In the genomic region with DNA sequence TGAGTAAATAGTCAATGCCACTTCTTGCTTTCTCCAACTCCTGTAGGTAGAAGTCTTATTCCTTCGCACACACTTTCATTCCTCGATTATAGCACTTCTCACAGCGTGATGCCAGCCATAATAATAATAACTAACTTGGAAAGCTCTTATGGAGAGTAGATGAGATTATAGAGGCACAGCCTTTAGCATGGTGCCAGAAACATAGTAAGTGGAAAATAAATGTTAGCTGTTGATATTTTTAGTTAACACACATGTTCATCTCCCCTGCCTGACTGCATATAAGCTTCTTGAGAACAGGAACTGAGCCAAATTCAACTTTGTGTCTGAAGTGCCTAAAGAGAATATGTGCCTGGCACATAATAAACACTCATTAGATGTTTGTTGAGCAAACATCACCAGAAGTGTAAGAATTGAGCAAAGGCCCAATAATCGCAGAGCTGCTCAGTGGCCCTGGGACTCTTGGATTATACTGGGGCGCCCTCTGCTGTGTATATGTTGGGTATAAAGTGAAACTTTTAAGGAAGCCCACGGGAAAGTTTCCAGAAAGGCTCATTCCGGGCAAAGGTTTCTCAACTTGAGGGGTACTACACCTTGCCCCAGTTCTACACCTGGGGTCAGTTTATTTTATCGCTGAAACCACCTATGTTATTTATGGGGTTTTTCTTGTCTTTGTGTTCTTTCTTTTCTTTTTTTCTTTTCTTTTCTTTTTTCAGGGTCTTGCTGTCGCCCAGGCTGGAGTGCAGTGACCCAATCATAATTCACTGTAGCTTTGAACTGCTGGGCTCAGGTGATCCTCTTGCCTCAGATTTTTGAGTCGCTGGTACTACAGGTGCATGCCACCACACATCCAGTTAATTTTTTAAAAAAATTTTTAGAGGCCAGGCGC, we compare ENCODE assay signal across 9 cellular contexts. TPM values are rescaled to one million over a fixed set of nuclear protein-coding genes. Genes with fewer than 3 reads are reported as not detected.
DNase-seq lines count a peak whose midpoint lies in the region; ATAC-seq, FAIRE-seq and TF ChIP-seq lines count a peak whose summit lies in the region.
"Had no signal": no experiment of that assay in that cellular context is flagged by ENCODE, and none has a peak within 500 bp of the region (broad histone marks: within the 10 kb centered on the region; RNA-seq: fewer than 3 reads in every experiment).

No MANE protein-coding gene starts in this region.

- no peaks in the 10 kb centered on the region for H3K27me3 Mint-ChIP-seq in nephron progenitor cell (ENCODE audit: low read depth, poor library complexity)

- H3K27ac Mint-ChIP-seq in nephron progenitor cell = no peak overlapping the region
- H3K27ac Mint-ChIP-seq: stimulated activated naive CD8-positive, alpha-beta T cell treated with anti-CD3 and anti-CD28 coated beads, Interleukin-15, Interleukin-2, amounts not matched to agents 100 ng/mL and 50 ng/mL, for 24 hours had no signal

- no peak overlapping the region for H2AFZ ChIP-seq in OCI-LY1 (ENCODE audit: low read length)

- H3K27me3 ChIP-seq in OCI-LY1 (ENCODE audit: insufficient read depth, low read length) (no peaks in the 10 kb centered on the region), esophagus muscularis mucosa (no peaks in the 10 kb centered on the region)

- no peak overlapping the region for H3K9ac ChIP-seq in OCI-LY1 (ENCODE audit: low read length)

- ATAC-seq in GM18870 (IDR thresholded peaks at IDR 0.05; ENCODE audit: unreplicated experiment) = peak; percentile 59

- TF ChIP-seq POLR2A in esophagus muscularis mucosa (IDR thresholded peaks at IDR 0.05; ENCODE audit: low read depth) = no peak

- H3K27ac ChIP-seq in OCI-LY1 (ENCODE audit: low read depth, low read length, poor library complexity, severe bottlenecking) (peak overlapping the region; percentile 16), esophagus muscularis mucosa (replicated peaks in 1 of 4) (no peak overlapping the region)

- H3K4me1 Mint-ChIP-seq in nephron progenitor cell = no peaks in the 10 kb centered on the region

- no peak overlapping the region for H3K4me3 Mint-ChIP-seq in nephron progenitor cell
- H3K4me3 Mint-ChIP-seq: stimulated activated naive CD8-positive, alpha-beta T cell treated with anti-CD3 and anti-CD28 coated beads, Interleukin-15, Interleukin-2, amounts not matched to agents 100 ng/mL and 50 ng/mL, for 24 hours had no signal

- H3K4me2 ChIP-seq in OCI-LY1 (ENCODE audit: low read length) = no peak overlapping the region

- H3K36me3 ChIP-seq in OCI-LY1 (ENCODE audit: insufficient read depth, low read length) = no peaks in the 10 kb centered on the region
- no peaks in the 10 kb centered on the region for H3K36me3 ChIP-seq in esophagus muscularis mucosa

- H4K20me1 ChIP-seq in OCI-LY1 (ENCODE audit: insufficient read depth, low read length) = no peaks in the 10 kb centered on the region

- H3K79me2 ChIP-seq in OCI-LY1 (ENCODE audit: insufficient read depth, low read length) = no peaks in the 10 kb centered on the region

- DNase-seq in AG09309 (ENCODE audit: low read depth) (peak; percentile 5), HTR-8/SVneo (ENCODE audit: insufficient read length, low spot score) (peak; percentile 75), activated T-cell treated with anti-CD3 and anti-CD28 coated beads for 1 hour (ENCODE audit: low read depth) (peak; percentile 40), esophagus muscularis mucosa (ENCODE audit: extremely low spot score) (no peak), nephron progenitor cell (peak; percentile 75), superior temporal gyrus (ENCODE audit: extremely low spot score) (peak; percentile 88)

- H3F3A ChIP-seq in OCI-LY1 (ENCODE audit: insufficient read depth, low read length) = no peaks in the 10 kb centered on the region

- no peaks in the 10 kb centered on the region for H3K9me2 ChIP-seq in OCI-LY1 (ENCODE audit: low read depth, low read length)

- peak; percentile 26 for FAIRE-seq in HTR-8/SVneo (lab: Jason Lieb, UNC)

- H3K9me3 ChIP-seq in OCI-LY1 (ENCODE audit: low read length) = no peaks in the 10 kb centered on the region
- H3K9me3 ChIP-seq in esophagus muscularis mucosa = no peaks in the 10 kb centered on the region

- no peaks in the 10 kb centered on the region for H3K36me3 Mint-ChIP-seq in nephron progenitor cell (ENCODE audit: low read depth)

- WGBS in esophagus muscularis mucosa = 49% methylated on average over 11 of the region's 11 CpGs

- TF ChIP-seq EP300 in esophagus muscularis mucosa (IDR thresholded peaks at IDR 0.05) = no peak

- TF ChIP-seq CTCF in AG09309 (IDR thresholded peaks at IDR 0.05; ENCODE audit: control insufficient read depth, insufficient read depth, low read depth, low read length, missing control alignments) (peak; percentile 68), OCI-LY1 (IDR thresholded peaks at IDR 0.05; ENCODE audit: low read length) (peak; percentile 71), esophagus muscularis mucosa (IDR thresholded peaks at IDR 0.05) (peak; percentile 59 to 65 (median 59)), nephron progenitor cell (IDR thresholded peaks at IDR 0.05) (peak; percentile 68)

- intact Hi-C loops in esophagus muscularis mucosa (cut with DNase I) = loop anchor here (2.0 to 5.0 kb wide), 2 partner anchors 113 to 127 kb away; no protein-coding TSS in a partner anchor

- H3K4me1 ChIP-seq in OCI-LY1 (ENCODE audit: insufficient read depth, low read length, severe bottlenecking) (peaks cover 15% of the 10 kb centered on the region), esophagus muscularis mucosa (peaks cover 0 to 12% (median 8%) of the 10 kb centered on the region in 4 donors)

- H3K4me3 ChIP-seq in AG09309 (ENCODE audit: control insufficient read depth, low read depth, low read length) (no peak overlapping the region), OCI-LY1 (ENCODE audit: low read depth, low read length, poor library complexity, severe bottlenecking) (no peak overlapping the region), esophagus muscularis mucosa (no peak overlapping the region)

- peaks cover 7% of the 10 kb centered on the region for H3K9me3 Mint-ChIP-seq in nephron progenitor cell
- H3K9me3 Mint-ChIP-seq: stimulated activated naive CD8-positive, alpha-beta T cell treated with anti-CD3 and anti-CD28 coated beads, Interleukin-15, Interleukin-2, amounts not matched to agents 100 ng/mL and 50 ng/mL, for 24 hours had no signal

RNA-seq across cellular contexts. Expression of gene SLN, which starts 22.3 kb away (rescaled TPM):
- under 1 TPM in 1 of 4 donors, not detected in 3; 0.65 TPM for total RNA-seq in esophagus muscularis mucosa
